9 cellular contexts compared by ENCODE assay signal in the genomic region with DNA sequence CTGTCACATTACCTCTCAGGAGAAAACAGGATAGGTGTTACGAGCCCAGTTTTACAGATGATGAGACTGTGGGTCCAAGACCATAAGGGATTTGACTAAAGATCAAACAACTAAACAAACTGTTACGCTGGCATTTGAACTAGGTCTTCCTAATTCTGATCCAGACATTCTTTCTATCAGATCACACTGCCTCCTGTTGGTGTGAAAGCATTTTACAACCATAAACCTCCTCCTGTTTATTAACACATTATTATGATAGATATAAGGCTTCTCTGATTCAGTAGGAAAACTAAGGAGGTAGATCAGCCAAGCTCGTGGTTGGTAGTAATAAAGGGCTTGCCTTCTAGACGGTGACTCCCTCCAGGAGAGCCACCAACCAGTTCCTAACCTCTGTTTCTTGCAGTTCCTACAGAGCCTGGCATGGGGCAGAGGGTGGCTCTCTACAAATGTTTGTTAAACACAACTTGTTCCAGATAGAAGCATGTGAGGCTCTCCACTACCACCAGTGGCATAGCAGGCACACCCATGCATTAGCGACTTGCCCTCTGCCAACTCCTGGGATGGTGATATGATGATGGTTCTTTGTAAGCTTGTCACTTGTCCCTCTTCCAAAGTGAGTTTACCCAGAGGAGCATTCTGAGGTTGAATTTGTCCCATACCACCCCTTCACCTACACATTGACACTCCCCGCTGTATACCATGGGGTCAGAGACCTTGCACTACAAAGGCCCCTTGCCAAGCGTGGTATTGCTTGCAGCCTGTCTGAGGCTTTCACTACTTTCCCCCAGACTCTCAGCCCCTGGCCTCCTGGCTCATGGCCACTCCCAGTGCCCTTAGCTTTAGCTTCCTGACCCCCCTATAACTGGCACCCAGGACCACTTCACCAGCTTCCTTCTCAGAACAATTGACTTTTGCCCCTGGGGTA.
DNase-seq lines count a peak whose midpoint lies in the region; ATAC-seq and TF ChIP-seq lines count a peak whose summit lies in the region.
"Had no signal": no experiment of that assay in that cellular context is flagged by ENCODE, and none has a peak within 500 bp of the region (broad histone marks: within the 10 kb centered on the region; RNA-seq: fewer than 3 reads in every experiment).

No MANE protein-coding gene starts in this region.

- peak; percentile 68 for ATAC-seq in HCT116

- DNase-seq in AG10803 (ENCODE audit: low read depth), result no peak
- peak; percentile 42 for DNase-seq in HCT116 (ENCODE audit: low read depth, low spot score)
- no peak for DNase-seq in kidney epithelial cell (ENCODE audit: low read depth)
- no peak for DNase-seq in effector memory CD4-positive, alpha-beta T cell
- no peak for DNase-seq in stimulated activated CD4-positive, alpha-beta T cell treated with anti-CD3 and anti-CD28 coated beads, Interleukin-2, amount 100 ng/mL, for 24 hours
- DNase-seq in central memory CD4-positive, alpha-beta T cell, result no peak
- DNase-seq in glomerular visceral epithelial cell (ENCODE audit: extremely low spot score), result no peak
- DNase-seq: NCI-H2171 treated with DMSO at 0.1 percent for 48 hours had no signal

- H3K27me3 ChIP-seq in HCT116 (ENCODE audit: insufficient read depth, low read length) (no peaks in the 10 kb centered on the region), kidney epithelial cell (ENCODE audit: control insufficient read depth, insufficient read depth, low read length) (no peaks in the 10 kb centered on the region)
- H3K27me3 ChIP-seq in effector memory CD4-positive, alpha-beta T cell (replicated peaks; ENCODE audit: control insufficient read depth, insufficient read depth, low read length, poor library complexity, severe bottlenecking), result no peaks in the 10 kb centered on the region

- no peak for TF ChIP-seq POLR2A in HCT116 (IDR thresholded peaks at IDR 0.05; ENCODE audit: borderline replicate concordance, extremely low read depth, insufficient read depth, insufficient read length)

- intact Hi-C loops in HCT116 (cut with micrococcal nuclease), result no loop called here

- H3K4me1 ChIP-seq in HCT116 (ENCODE audit: control insufficient read depth in 1 of 2, insufficient read depth in 2 of 2, low read length in 2 of 2), result no peaks in the 10 kb centered on the region
- no peaks in the 10 kb centered on the region for H3K4me1 ChIP-seq in effector memory CD4-positive, alpha-beta T cell (ENCODE audit: control insufficient read depth, insufficient read depth, low read length, poor library complexity, severe bottlenecking)

- no peaks in the 10 kb centered on the region for H3K79me2 ChIP-seq in HCT116 (ENCODE audit: insufficient read depth, low read length)

- no peaks in the 10 kb centered on the region for H4K20me1 ChIP-seq in HCT116 (ENCODE audit: insufficient read depth)

- H3K27ac ChIP-seq in HCT116 (ENCODE audit: low read depth, low read length), result no peak overlapping the region
- no peak overlapping the region for H3K27ac ChIP-seq in effector memory CD4-positive, alpha-beta T cell (ENCODE audit: insufficient read depth, low read length, poor library complexity, severe bottlenecking)

- no peaks in the 10 kb centered on the region for H3K9me3 ChIP-seq in HCT116 (ENCODE audit: control insufficient read depth in 1 of 2, insufficient read depth in 1 of 2, low read depth in 1 of 2, low read length in 2 of 2)
- H3K9me3 ChIP-seq in effector memory CD4-positive, alpha-beta T cell (ENCODE audit: control insufficient read depth, low read length), result no peaks in the 10 kb centered on the region

- BruUV-seq in HCT116 (replicated peaks; lab: Mats Ljungman, UMichigan), result no TSS peak

- no peak overlapping the region for H2AFZ ChIP-seq in HCT116 (ENCODE audit: low read depth, low read length, poor library complexity, severe bottlenecking)

- H3K36me3 ChIP-seq in HCT116 (ENCODE audit: control insufficient read depth in 1 of 2, insufficient read depth in 2 of 2, low read length in 2 of 2), result no peaks in the 10 kb centered on the region
- no peaks in the 10 kb centered on the region for H3K36me3 ChIP-seq in kidney epithelial cell (ENCODE audit: control insufficient read depth, insufficient read depth, low read length)
- no peaks in the 10 kb centered on the region for H3K36me3 ChIP-seq in effector memory CD4-positive, alpha-beta T cell (ENCODE audit: control insufficient read depth, insufficient read depth, low read length)

- CTCF ChIA-PET in HCT116 (lab: Charles Lee), result no interaction called here

- H3K9me2 ChIP-seq in HCT116 (ENCODE audit: insufficient read depth), result no peaks in the 10 kb centered on the region

- no peak overlapping the region for H3K9ac ChIP-seq in HCT116 (ENCODE audit: low read length)

- RAD21 ChIA-PET in HCT116 (lab: Charles Lee; ENCODE audit: low non-redundant PET in 1 of 2, low total read pairs in 2 of 2, uncharacterized antibody in 2 of 2, unreplicated experiment in 2 of 2), result no interaction called here

- POLR2A ChIA-PET in HCT116 (lab: Charles Lee), result no interaction called here

- TF ChIP-seq RAD21 in HCT116 (IDR thresholded peaks at IDR 0.05; ENCODE audit: low read depth), result peak; percentile 64

- no peak overlapping the region for H3K4me2 ChIP-seq in HCT116 (ENCODE audit: low read length)

- H3K4me3 ChIP-seq in AG10803 (ENCODE audit: low read length) (no peak overlapping the region), HCT116 (replicated peaks in 1 of 2; ENCODE audit: low read depth in 1 of 2, low read length in 2 of 2) (no peak overlapping the region), WI38 (ENCODE audit: low read depth, low read length) (no peak overlapping the region), kidney epithelial cell (ENCODE audit: low read depth, low read length) (no peak overlapping the region)
- no peak overlapping the region for H3K4me3 ChIP-seq in effector memory CD4-positive, alpha-beta T cell (ENCODE audit: insufficient read depth, low read depth, low read length, poor library complexity, severe bottlenecking)

- TF ChIP-seq CTCF in AG10803 (conservative IDR thresholded peaks at IDR 0.05; ENCODE audit: low read length), result peak; percentile 16; the same call in 1 of the 2 replicates
- peak; percentile 30 to 68 (median 47); a peak in 5 of 6 replicates for TF ChIP-seq CTCF in HCT116 (IDR thresholded peaks at IDR 0.05 in 2 of 3, conservative IDR thresholded peaks at IDR 0.05 in 1 of 3; ENCODE audit: borderline replicate concordance in 1 of 3, insufficient read depth in 1 of 3, low read depth in 2 of 3, low read length in 2 of 3)
- TF ChIP-seq CTCF in WI38 (IDR thresholded peaks at IDR 0.05; ENCODE audit: low read depth, low read length), result 0 out of 2 replicates have a peak, but pooled peaks have one; percentile 7
- TF ChIP-seq CTCF in kidney epithelial cell (IDR thresholded peaks at IDR 0.05; ENCODE audit: insufficient read depth, low read length, poor library complexity, severe bottlenecking), result peak; percentile 3

TF ChIP-seq in HCT116, 20 proteins besides CTCF, POLR2A, EP300 and RAD21 (continues in another document):
- no peak for TF ChIP-seq POLR2AphosphoS5 (IDR thresholded peaks at IDR 0.05; ENCODE audit: low read depth, low read length)
- TF ChIP-seq, protein P1, sequence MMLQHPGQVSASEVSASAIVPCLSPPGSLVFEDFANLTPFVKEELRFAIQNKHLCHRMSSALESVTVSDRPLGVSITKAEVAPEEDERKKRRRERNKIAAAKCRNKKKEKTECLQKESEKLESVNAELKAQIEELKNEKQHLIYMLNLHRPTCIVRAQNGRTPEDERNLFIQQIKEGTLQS (IDR thresholded peaks at IDR 0.05), result no peak
- no peak for TF ChIP-seq EZH2 (IDR thresholded peaks at IDR 0.05)
- TF ChIP-seq ZFX (IDR thresholded peaks at IDR 0.05), result no peak
- no peak for TF ChIP-seq ZNF274 (IDR thresholded peaks at IDR 0.05; ENCODE audit: low read depth, low read length)
- TF ChIP-seq EGR1 (IDR thresholded peaks at IDR 0.05; ENCODE audit: low read depth), result no peak
- TF ChIP-seq CEBPB (IDR thresholded peaks at IDR 0.05; ENCODE audit: low read depth), result no peak
- no peak for TF ChIP-seq MAX (IDR thresholded peaks at IDR 0.05)
- TF ChIP-seq SP1 (IDR thresholded peaks at IDR 0.05; ENCODE audit: low read depth), result no peak
- TF ChIP-seq JUND (IDR thresholded peaks at IDR 0.05), result no peak
- no peak for TF ChIP-seq ZBTB33 (IDR thresholded peaks at IDR 0.05; ENCODE audit: extremely low read depth, insufficient replicate concordance, low read length)
- no peak for TF ChIP-seq YY1 (IDR thresholded peaks at IDR 0.05; ENCODE audit: extremely low read depth, insufficient replicate concordance, low read depth, low read length)
- no peak for TF ChIP-seq ELF1 (IDR thresholded peaks at IDR 0.05; ENCODE audit: borderline replicate concordance, low read depth)
- no peak for TF ChIP-seq SRF (IDR thresholded peaks at IDR 0.05; ENCODE audit: low read depth)
- TF ChIP-seq EZH2phosphoT487 (IDR thresholded peaks at IDR 0.05; ENCODE audit: borderline replicate concordance), result no peak
- no peak for TF ChIP-seq TCF7L2 (IDR thresholded peaks at IDR 0.05; ENCODE audit: borderline replicate concordance, extremely low read depth, insufficient read depth, insufficient read length)
